16 cellular contexts compared by ENCODE assay signal in genomic region chr11:92026664-92027063, GRCh38.
"Had no signal": no experiment of that assay in that cellular context is flagged by ENCODE, and none has a peak within 500 bp of the region (broad histone marks: within the 10 kb centered on the region; RNA-seq: fewer than 3 reads in every experiment).

No MANE protein-coding gene starts in this region.

- H3K9me3 ChIP-seq: right lobe of liver, testis, upper lobe of right lung had no signal

- DNase-seq: activated CD4-positive, alpha-beta T cell treated with anti-CD3 and anti-CD28 coated beads for 1 hour; activated CD4-positive, alpha-beta T cell treated with anti-CD3 and anti-CD28 coated beads, Interleukin-2, amount 50 U/mL, for 48 hours; activated CD8-positive, alpha-beta memory T cell treated with anti-CD3 and anti-CD28 coated beads, Interleukin-2, amount 10 ng/mL, durations not matched to agents 7 days and 5 days; activated naive CD4-positive, alpha-beta T cell treated with anti-CD3 and anti-CD28 coated beads, Interleukin-2, amount 10 ng/mL, durations not matched to agents 7 days and 5 days; activated T-cell treated with anti-CD3 and anti-CD28 coated beads, Interleukin-2, amount 50 U/mL, for 1 hour; dorsolateral prefrontal cortex; mesendoderm; right lobe of liver; T-helper 1 cell; T1000; testis; upper lobe of right lung had no signal

- H3K27me3 ChIP-seq: cardiac muscle cell, dorsolateral prefrontal cortex, right lobe of liver, testis, upper lobe of right lung had no signal

- H3K4me3 ChIP-seq: cardiac muscle cell, dorsolateral prefrontal cortex, right lobe of liver, testis, upper lobe of right lung had no signal

- H3K4me1 Mint-ChIP-seq: activated CD8-positive, alpha-beta memory T cell treated with anti-CD3 and anti-CD28 coated beads, Interleukin-2, amount 10 ng/mL, durations not matched to agents 7 days and 5 days; activated naive CD4-positive, alpha-beta T cell treated with anti-CD3 and anti-CD28 coated beads, Interleukin-2, amount 10 ng/mL, durations not matched to agents 7 days and 5 days; nephron had no signal

- H3K36me3 Mint-ChIP-seq: activated naive CD4-positive, alpha-beta T cell treated with anti-CD3 and anti-CD28 coated beads, Interleukin-2, amount 10 ng/mL, durations not matched to agents 7 days and 5 days had no signal

- H3K4me3 Mint-ChIP-seq: activated CD8-positive, alpha-beta memory T cell treated with anti-CD3 and anti-CD28 coated beads, Interleukin-2, amount 10 ng/mL, durations not matched to agents 7 days and 5 days; activated naive CD4-positive, alpha-beta T cell treated with anti-CD3 and anti-CD28 coated beads, Interleukin-2, amount 10 ng/mL, durations not matched to agents 7 days and 5 days; nephron; stimulated activated naive CD8-positive, alpha-beta T cell treated with anti-CD3 and anti-CD28 coated beads, Interleukin-15, Interleukin-2, amounts not matched to agents 100 ng/mL and 50 ng/mL, for 24 hours had no signal

- H3K27me3 Mint-ChIP-seq: activated CD8-positive, alpha-beta memory T cell treated with anti-CD3 and anti-CD28 coated beads, Interleukin-2, amount 10 ng/mL, durations not matched to agents 7 days and 5 days; activated naive CD4-positive, alpha-beta T cell treated with anti-CD3 and anti-CD28 coated beads, Interleukin-2, amount 10 ng/mL, durations not matched to agents 7 days and 5 days; stimulated activated naive CD8-positive, alpha-beta T cell treated with anti-CD3 and anti-CD28 coated beads, Interleukin-15, Interleukin-2, amounts not matched to agents 100 ng/mL and 50 ng/mL, for 24 hours had no signal

- H3K27ac Mint-ChIP-seq: activated CD8-positive, alpha-beta memory T cell treated with anti-CD3 and anti-CD28 coated beads, Interleukin-2, amount 10 ng/mL, durations not matched to agents 7 days and 5 days; activated naive CD4-positive, alpha-beta T cell treated with anti-CD3 and anti-CD28 coated beads, Interleukin-2, amount 10 ng/mL, durations not matched to agents 7 days and 5 days; activated T-helper 2 cell treated with anti-CD3 and anti-CD28 coated beads, Interferon-gamma antibody, Interleukin-2, Interleukin-4, amounts not matched to agents 10 μg/mL and 5 μg/mL and 100 μg/mL, durations not matched to agents 14 hours and 24 hours and 36 hours; nephron; stimulated activated naive CD8-positive, alpha-beta T cell treated with anti-CD3 and anti-CD28 coated beads, Interleukin-15, Interleukin-2, amounts not matched to agents 100 ng/mL and 50 ng/mL, for 24 hours had no signal

- H3K4me1 ChIP-seq: right lobe of liver, testis, upper lobe of right lung had no signal

- ATAC-seq: activated CD8-positive, alpha-beta memory T cell treated with anti-CD3 and anti-CD28 coated beads, Interleukin-2, amount 10 ng/mL, durations not matched to agents 7 days and 5 days; right lobe of liver; upper lobe of right lung had no signal

- H3K36me3 ChIP-seq: cardiac muscle cell, right lobe of liver, upper lobe of right lung had no signal

- H3K27ac ChIP-seq: cardiac muscle cell, dorsolateral prefrontal cortex, right lobe of liver, testis, upper lobe of right lung had no signal
